Comparison of ENCODE assay signal across 8 cellular contexts in genomic region chr3:31550452-31551251, GRCh38. TPM values are rescaled to one million over a fixed set of nuclear protein-coding genes. Genes with fewer than 3 reads are reported as not detected.
DNase-seq lines count a peak whose midpoint lies in the region; ATAC-seq and TF ChIP-seq lines count a peak whose summit lies in the region.

No MANE protein-coding gene starts in this region.

- H3K4me1 Mint-ChIP-seq in neural crest cell, result peaks cover 6% of the 10 kb centered on the region

- peak; percentile 47 for ATAC-seq in GM19351 (IDR thresholded peaks at IDR 0.05; ENCODE audit: unreplicated experiment)
- no peak for ATAC-seq in GM18511 (IDR thresholded peaks at IDR 0.05; ENCODE audit: unreplicated experiment)
- no peak for ATAC-seq in HG02588 (IDR thresholded peaks at IDR 0.05; ENCODE audit: unreplicated experiment)

- H3K27ac Mint-ChIP-seq in neural crest cell (ENCODE audit: unreplicated experiment), result peak overlapping the region; percentile 69

- H3K4me3 Mint-ChIP-seq in neural crest cell, result no peak overlapping the region

- peaks cover 15% of the 10 kb centered on the region for H3K36me3 Mint-ChIP-seq in neural crest cell (ENCODE audit: low read depth)

- in situ Hi-C loops in SK-MEL-5 (cut with HindIII; ENCODE audit: low pct_unique_long_range_greater_than_20kb, low sequenced_read_pairs), result no loop called here

- peak; percentile 83 for TF ChIP-seq CTCF in C4-2B (conservative IDR thresholded peaks at IDR 0.05)
- TF ChIP-seq CTCF in neural crest cell (conservative IDR thresholded peaks at IDR 0.05), result peak; percentile 73

- DNase-seq in SK-MEL-5 (ENCODE audit: low read depth, low spot score) (peak; percentile 58), erythroblast (lab: John Stamatoyannopoulos, UW) (peak; percentile 25 to 45), neural crest cell (ENCODE audit: low read depth, low spot score) (no peak)
- DNase-seq in effector CD4-positive, alpha-beta T cell, result no peak

- no peak for TF ChIP-seq POLR2A in erythroblast (IDR thresholded peaks at IDR 0.05; ENCODE audit: low read length)

- peaks cover 2% of the 10 kb centered on the region for H3K9me3 Mint-ChIP-seq in neural crest cell

- no peak overlapping the region for H3K27ac ChIP-seq in C4-2B

- no peaks in the 10 kb centered on the region for H3K27me3 Mint-ChIP-seq in neural crest cell (ENCODE audit: low read depth)

RNA-seq across cellular contexts. Expression of gene STT3B, which starts 17.9 kb away (rescaled TPM):
- 187 and 198 TPM in 2 replicates for total RNA-seq in SK-MEL-5 (2014; rRNA removed; shearing (Covaris generic))
- polyA plus RNA-seq in SK-MEL-5 (2015; cell fraction: cytosol; rRNA removed), result 129 and 173 TPM in 2 replicates
- polyA plus RNA-seq in SK-MEL-5 (2015; cell fraction: nucleus; rRNA removed), result 162 and 170 TPM in 2 replicates
- 113 and 116 TPM in 2 replicates for total RNA-seq in neural crest cell

Comparison
In these comparisons a context has a peak if more than half of its experiments do, and no peak if none do; other contexts are left out.
1. DNase-seq: peak in SK-MEL-5 (single experiment) and erythroblast (2 of 2); none in neural crest cell (single experiment) and effector CD4-positive, alpha-beta T cell (single experiment).